Comparison of ENCODE assay signal across 20 cellular contexts in the genomic region with DNA sequence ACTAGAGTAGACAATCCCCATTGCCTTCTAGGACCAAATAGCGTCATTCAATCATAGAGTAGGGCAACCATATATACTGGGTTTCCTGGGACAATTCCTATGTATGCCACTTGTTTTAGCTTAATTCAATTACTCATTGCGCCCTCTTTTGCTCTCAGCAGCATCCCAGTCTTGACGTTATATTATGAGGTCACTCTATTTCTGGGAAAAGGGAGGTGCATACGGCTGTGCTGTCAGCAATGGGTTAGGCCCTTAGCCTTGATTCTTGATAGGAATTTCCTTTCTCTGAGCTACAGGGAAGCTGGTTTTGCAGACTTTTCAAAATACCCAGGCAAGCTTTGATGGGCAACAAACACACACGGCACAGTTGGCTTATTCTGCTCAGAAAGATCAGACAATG. TPM values are rescaled to one million over a fixed set of nuclear protein-coding genes. Genes with fewer than 3 reads are reported as not detected.
DNase-seq lines count a peak whose midpoint lies in the region; ATAC-seq, FAIRE-seq and TF ChIP-seq lines count a peak whose summit lies in the region.
"Had no signal": no experiment of that assay in that cellular context is flagged by ENCODE, and none has a peak within 500 bp of the region (broad histone marks: within the 10 kb centered on the region; RNA-seq: fewer than 3 reads in every experiment).

No MANE protein-coding gene starts in this region.

- peaks cover 39% of the 10 kb centered on the region for H3K4me1 Mint-ChIP-seq in neural crest cell

- H3K79me2 ChIP-seq in K562 (ENCODE audit: control insufficient read depth, insufficient read depth, low read length), result no peaks in the 10 kb centered on the region

- FAIRE-seq in K562 (lab: Jason Lieb, UNC), result peak; percentile 32
- FAIRE-seq: GM12891, GM18507, GM19239 had no signal

- in situ Hi-C loops in K562 (cut with MboI) (no loop called here), HAP-1 (cut with MboI; ENCODE audit: low sequenced_read_pairs) (loop anchor here (25.0 kb wide), 1 partner anchor 443 kb away; no protein-coding TSS in a partner anchor)

- H3K27me3 ChIP-seq in HUES48 (ENCODE audit: control insufficient read depth, insufficient read depth, low read length) (peaks cover 50% of the 10 kb centered on the region), K562 (ENCODE audit: control insufficient read depth in 2 of 2, insufficient read depth in 2 of 2, low read length in 2 of 2) (peaks cover 22 to 58% of the 10 kb centered on the region in 2 experiments), HAP-1 (ENCODE audit: low read depth) (peaks cover 8% of the 10 kb centered on the region)

- no peak for TF ChIP-seq POLR2A in K562 (conservative IDR thresholded peaks at IDR 0.05)

- TF ChIP-seq EP300 in K562 (IDR thresholded peaks at IDR 0.05; ENCODE audit: low read length), result no peak

- ATAC-seq in K562, result peak; percentile 56
- ATAC-seq: HCT116 had no signal

- 5% methylated on average over 5 of the region's 5 CpGs for WGBS in K562 (ENCODE audit: insufficient coverage, low coverage, missing lambda C conversion rate)

- 0 out of 2 replicates have a peak overlapping the region, but pooled peaks have one; percentile 18 for H2AFZ ChIP-seq in K562 (ENCODE audit: low read depth, low read length)

- H3K27ac Mint-ChIP-seq in neural crest cell (ENCODE audit: unreplicated experiment), result no peak overlapping the region
- H3K27ac Mint-ChIP-seq: HFFc6 had no signal

- no peaks in the 10 kb centered on the region for H3K27me3 Mint-ChIP-seq in neural crest cell (ENCODE audit: low read depth)

- CTCF ChIA-PET in K562 (lab: Yijun Ruan, JAX; ENCODE audit: low intra/inter-chr PET ratio), result no interaction called here

- POLR2A ChIA-PET in K562 (lab: Yijun Ruan, JAX), result interaction anchor here (0.9 kb wide), 2 partner anchors 11 to 548 kb away, joined by 3 read pairs; no protein-coding TSS in a partner anchor

- H3K4me3 ChIP-seq in HUES48 (ENCODE audit: low read depth, low read length) (no peak overlapping the region), K562 (no peak overlapping the region), HAP-1 (no peak overlapping the region)

- H3K9me1 ChIP-seq in K562 (ENCODE audit: control insufficient read depth, insufficient read depth, low read length), result no peaks in the 10 kb centered on the region

- TF ChIP-seq RAD21 in K562 (CRISPR knock-in tag; conservative IDR thresholded peaks at IDR 0.05 in 1 of 2, IDR thresholded peaks at IDR 0.05 in 1 of 2), result no peak

- no peaks in the 10 kb centered on the region for H3K9me3 Mint-ChIP-seq in neural crest cell

- H3K36me3 ChIP-seq in HUES48 (ENCODE audit: control insufficient read depth, insufficient read depth, low read length) (no peaks in the 10 kb centered on the region), K562 (ENCODE audit: control insufficient read depth, insufficient read depth, low read length) (no peaks in the 10 kb centered on the region), HAP-1 (replicated peaks) (no peaks in the 10 kb centered on the region)

- H4K20me1 ChIP-seq in K562 (replicated peaks; ENCODE audit: control insufficient read depth, insufficient read depth, low read length), result no peaks in the 10 kb centered on the region

- H3K27ac ChIP-seq in HUES48 (ENCODE audit: low read depth, low read length) (peak overlapping the region; percentile 44), K562 (ENCODE audit: extremely low read depth, low read depth, low read length) (no peak overlapping the region)

- no peaks in the 10 kb centered on the region for H3K9me3 ChIP-seq in HUES48 (ENCODE audit: control insufficient read depth, insufficient read depth, low read length)
- no peaks in the 10 kb centered on the region for H3K9me3 ChIP-seq in K562 (replicated peaks; ENCODE audit: control insufficient read depth, insufficient read depth, low read depth, low read length)
- H3K9me3 ChIP-seq in HAP-1, result no peaks in the 10 kb centered on the region

- H3K4me1 ChIP-seq in HUES48 (ENCODE audit: control insufficient read depth, insufficient read depth, low read length) (peaks cover 57% of the 10 kb centered on the region), K562 (replicated peaks in 1 of 2; ENCODE audit: control insufficient read depth in 2 of 2, insufficient read depth in 2 of 2, low read length in 2 of 2) (peaks cover 3 to 14% of the 10 kb centered on the region in 2 experiments; a peak in 2 of 5 replicates), HAP-1 (peaks cover 10% of the 10 kb centered on the region)

- TF ChIP-seq CTCF in K562 (IDR thresholded peaks at IDR 0.05 in 2 of 3, conservative IDR thresholded peaks at IDR 0.05 in 1 of 3; ENCODE audit: insufficient read depth in 2 of 3, low read depth in 1 of 3, low read length in 3 of 3) (no peak; a peak in 1 of 6 replicates), neural crest cell (conservative IDR thresholded peaks at IDR 0.05) (no peak)

- intact Hi-C loops in K562 (cut with micrococcal nuclease), result no loop called here

- H3K9ac ChIP-seq in HUES48 (ENCODE audit: low read depth, low read length) (no peak overlapping the region), K562 (ENCODE audit: insufficient read depth in 1 of 2, low read depth in 2 of 2, low read length in 2 of 2) (no peak overlapping the region)

- peak overlapping the region; percentile 39 for H3K4me3 Mint-ChIP-seq in neural crest cell
- H3K4me3 Mint-ChIP-seq: CD4-positive, alpha-beta memory T cell; HFFc6 had no signal

- DNase-seq in K562 (ENCODE audit: extremely low read depth in 1 of 4, low spot score in 3 of 4), result peak in 2 of 4 experiments; percentile 23 to 27
- DNase-seq in neural crest cell (ENCODE audit: low read depth, low spot score), result no peak
- DNase-seq in stimulated activated naive CD4-positive, alpha-beta T cell treated with Interleukin-2 at 50 U/mL for 16 hours (lab: John Stamatoyannopoulos, UW), result no peak
- no peak for DNase-seq in HAP-1 (ENCODE audit: low spot score in 2 of 2)
- no peak for DNase-seq in GM19238 (ENCODE audit: insufficient read length, low spot score)
- DNase-seq: C1 segment of cervical spinal cord; Calu3; CD4-positive, alpha-beta memory T cell; COR-L47; DMS53; DMS79 treated with DMSO at 0.1 percent for 48 hours; GF-D8; GOT3; H7; HFFc6 had no signal

- BruUV-seq in K562 (replicated peaks; lab: Mats Ljungman, UMichigan), result no TSS peak

- no peak overlapping the region for H3K4me2 ChIP-seq in K562 (ENCODE audit: insufficient read depth, low read length)

- no peaks in the 10 kb centered on the region for H3K36me3 Mint-ChIP-seq in neural crest cell (ENCODE audit: low read depth)
- H3K36me3 Mint-ChIP-seq: CD4-positive, alpha-beta memory T cell had no signal

TF ChIP-seq in K562, 482 proteins besides CTCF, POLR2A, EP300 and RAD21 (continues in another document):
- TF ChIP-seq ZBTB1 (CRISPR knock-in tag; IDR thresholded peaks at IDR 0.05; ENCODE audit: borderline replicate concordance, low read depth), result no peak
- TF ChIP-seq NCOA4 (IDR thresholded peaks at IDR 0.05; ENCODE audit: partially characterized antibody), result no peak
- 0 out of 2 replicates have a peak, but pooled peaks have one; percentile 14 for TF ChIP-seq CREB1 (IDR thresholded peaks at IDR 0.05)
- TF ChIP-seq CREB1 (CRISPR knock-in tag; IDR thresholded peaks at IDR 0.05), result no peak
- 0 out of 2 replicates have a peak, but pooled peaks have one; percentile 21 for TF ChIP-seq JUN (IDR thresholded peaks at IDR 0.05; ENCODE audit: borderline replicate concordance, low read depth, low read length)
- TF ChIP-seq JUN (CRISPR knock-in tag; IDR thresholded peaks at IDR 0.05; ENCODE audit: borderline replicate concordance), result no peak
- 0 out of 2 replicates have a peak, but pooled peaks have one; percentile 37 for TF ChIP-seq CREM (IDR thresholded peaks at IDR 0.05; ENCODE audit: low read depth)
- TF ChIP-seq E2F3 (CRISPR knock-in tag; IDR thresholded peaks at IDR 0.05), result no peak
- no peak for TF ChIP-seq MLLT1 (IDR thresholded peaks at IDR 0.05)
- TF ChIP-seq OTX1 (CRISPR knock-in tag; IDR thresholded peaks at IDR 0.05), result no peak
- no peak for TF ChIP-seq NCOA1 (IDR thresholded peaks at IDR 0.05; ENCODE audit: low read depth)
- peak; percentile 63 for TF ChIP-seq JUND (IDR thresholded peaks at IDR 0.05; ENCODE audit: borderline replicate concordance, low read depth, low read length)
- TF ChIP-seq JUND (tag; IDR thresholded peaks at IDR 0.05; ENCODE audit: borderline replicate concordance, low read depth, low read length), result 0 out of 3 replicates have a peak, but pooled peaks have one; percentile 38
- peak; percentile 75; the same call in 1 of the 2 replicates for TF ChIP-seq ATF7 (IDR thresholded peaks at IDR 0.05)

RNA-seq across cellular contexts. Expression of gene KAZN, which starts 4.4 kb away (rescaled TPM):
- 7.9 and 9.6 TPM in 2 replicates for total RNA-seq in K562 (2011; cell fraction: chromatin; rRNA removed; ENCODE audit: low replicate concordance)
- total RNA-seq in K562 (2011; cell fraction: nucleolus; rRNA removed), result 4.5 and 7.5 TPM in 2 replicates
- total RNA-seq in K562 (2011; cell fraction: nucleoplasm; rRNA removed), result 11.1 and 15.3 TPM in 2 replicates
- total RNA-seq in K562 (2014; rRNA removed), result 5.4 and 7.7 TPM in 2 replicates
- total RNA-seq in K562 (2014; rRNA removed; fragmentation: Illumina TruSeq; extraction: Trizol), result 4.2 and 5.1 TPM in 2 replicates
- total RNA-seq in K562 (2015; rRNA removed; fragmentation: Illumina TruSeq; extraction: Trizol), result 5.4 and 5.5 TPM in 2 replicates
- 20.9 and 21.6 TPM in 2 replicates for total RNA-seq in K562 (2021)
- 2.1 and 4.6 TPM in 2 replicates for polyA plus RNA-seq in K562 (2011; rRNA removed)
- polyA plus RNA-seq in K562 (2011; cell fraction: cytosol; rRNA removed), result 2.4 and 4.5 TPM in 2 replicates
- polyA plus RNA-seq in K562 (2011; cell fraction: nucleus; rRNA removed), result 8.0 and 13.3 TPM in 2 replicates
- 11.9 and 13.9 TPM in 2 replicates for polyA plus RNA-seq in K562 (2012)
- 15.1 and 15.8 TPM in 2 replicates for polyA plus RNA-seq in K562 (2014; fragmentation: Illumina TruSeq; extraction: Trizol)
- 1 to 10 TPM; 3.5 to 6.4 TPM for polyA plus RNA-seq in K562 (2014; fragmentation: Nextera tagmentation; extraction: Ambion mirVana)
- polyA plus RNA-seq in K562 (2014; rRNA removed), result 9.5 and 11.6 TPM in 2 replicates
- polyA minus RNA-seq in K562 (2011; rRNA and poly(A)+ RNA removed), result 1.9 and 3.4 TPM in 2 replicates
- polyA minus RNA-seq in K562 (2011; cell fraction: cytosol; rRNA and poly(A)+ RNA removed), result 2.6 and 7.2 TPM in 2 replicates
- 3.1 and 6.9 TPM in 2 replicates for polyA minus RNA-seq in K562 (2011; cell fraction: nucleus; rRNA and poly(A)+ RNA removed)
- 10.7 and 11.6 TPM in 2 replicates for total RNA-seq in neural crest cell
